ENCODE assay signal across 8 cellular contexts in the genomic region with DNA sequence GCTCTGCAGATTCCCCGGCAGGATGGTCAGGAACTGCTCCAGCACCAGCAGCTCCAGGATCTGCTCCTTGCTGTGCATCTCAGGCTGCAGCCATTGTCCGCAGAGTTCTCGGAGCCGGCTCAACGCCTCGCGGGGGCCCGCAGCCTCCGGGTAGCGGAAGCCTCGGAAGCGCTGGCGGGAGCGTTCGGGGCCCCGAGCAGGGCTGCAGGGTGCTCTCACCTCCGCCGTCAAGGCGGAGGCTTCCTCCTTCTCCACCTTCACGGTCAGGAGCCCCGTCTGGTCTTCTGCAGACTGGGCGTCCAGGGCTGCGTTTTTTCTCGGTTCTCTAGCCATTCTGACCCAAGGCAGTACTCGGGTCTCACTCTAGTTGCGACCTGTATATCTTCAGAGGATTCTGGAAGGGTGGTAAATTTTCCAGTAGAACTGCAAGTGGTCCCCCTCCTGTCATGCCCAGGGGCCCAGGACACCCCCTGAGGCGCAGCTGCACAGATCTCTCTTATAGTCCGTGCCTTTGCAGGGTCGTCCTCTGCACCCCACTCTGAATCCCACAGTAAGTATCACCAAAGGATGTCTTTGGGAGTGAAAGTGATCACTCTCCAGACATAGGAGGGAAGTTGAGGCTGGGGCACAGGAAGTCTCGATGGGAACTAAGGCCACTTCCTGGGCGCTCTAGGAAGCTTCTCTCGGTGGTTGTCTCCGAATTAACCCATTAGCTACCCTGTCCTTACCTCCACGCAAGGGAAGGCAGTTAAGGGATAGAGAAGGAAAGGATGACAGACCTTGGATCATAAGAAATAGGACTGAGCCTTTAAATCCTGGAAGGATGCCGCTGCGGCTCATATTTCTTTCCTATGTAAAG. TPM values are rescaled to one million over a fixed set of nuclear protein-coding genes. Genes with fewer than 3 reads are reported as not detected.
DNase-seq lines count a peak whose midpoint lies in the region; ATAC-seq and TF ChIP-seq lines count a peak whose summit lies in the region.

ZKSCAN4 (minus strand) TSS at position 622 of the 859 bp plus-strand sequence; CDS start at position 333, 289 bp downstream.

- peak within 1 kb of the TSS; percentile 85 to 93 (median 88) for H3K27ac Mint-ChIP-seq in CD14-positive monocyte

- H3K27me3 ChIP-seq in NT2/D1 (ENCODE audit: insufficient read depth, insufficient read length) = no peaks in the 10 kb centered on the region

- peaks cover 40% of the 10 kb centered on the region for H3K4me1 Mint-ChIP-seq in CD14-positive monocyte

- peak within 1 kb of the TSS; percentile 98 for H3K4me3 Mint-ChIP-seq in CD14-positive monocyte

- peak; percentile 78 for ATAC-seq in GM19397 (IDR thresholded peaks at IDR 0.05; ENCODE audit: unreplicated experiment)

- no peaks in the 10 kb centered on the region for H3K4me1 ChIP-seq in NT2/D1 (ENCODE audit: insufficient read depth, insufficient read length)

- H3K27me3 Mint-ChIP-seq in CD14-positive monocyte (ENCODE audit: low read depth in 3 of 3) = peaks cover 0 to 1% (median 0%) of the 10 kb centered on the region in 3 donors

- DNase-seq in CD14-positive monocyte (ENCODE audit: low spot score) (peak; percentile 66), HUDEP-2 (lab: John Stamatoyannopoulos, UW; ENCODE audit: unreplicated experiment in 76 of 76) (peak in 75 of 76 experiments; percentile 45 to 96 (median 81)), NT2/D1 (ENCODE audit: low read depth, low spot score) (peak; percentile 77), epidermal melanocyte (ENCODE audit: insufficient read length, low spot score) (peak; percentile 76), midbrain (lab: John Stamatoyannopoulos, UW) (peak; percentile 86)
- DNase-seq in activated CD8-positive, alpha-beta memory T cell treated with anti-CD3 and anti-CD28 coated beads, Interleukin-2, amount 50 U/mL, for 1 hour (ENCODE audit: extremely low read depth) = peak; percentile 26
- DNase-seq in stimulated activated CD8-positive, alpha-beta memory T cell treated with anti-CD3 and anti-CD28 coated beads, Interleukin-15, amount 100 ng/mL, for 4 hours (ENCODE audit: low read depth in 2 of 2) = peak; percentile 42 to 62

- H3K36me3 ChIP-seq in NT2/D1 (ENCODE audit: insufficient read depth, insufficient read length, low read length) = peaks cover 19% of the 10 kb centered on the region

- H3K9me3 Mint-ChIP-seq in CD14-positive monocyte = peaks cover 0 to 5% (median 0%) of the 10 kb centered on the region in 7 donors

- TF ChIP-seq CTCF in CD14-positive monocyte (IDR thresholded peaks at IDR 0.05) = no peak

- intact Hi-C loops in CD14-positive monocyte (cut with micrococcal nuclease) = loop anchor here (5.0 to 10.0 kb wide), 2 partner anchors 117 to 170 kb away; partner anchors contain the start of gene ZNF165 (in 1 of the 2)

- H3K36me3 Mint-ChIP-seq in CD14-positive monocyte = peaks cover 21 to 24% of the 10 kb centered on the region in 2 donors

- H3K9ac ChIP-seq in NT2/D1 (ENCODE audit: insufficient read length, low read depth) = peak within 1 kb of the TSS; percentile 84

- no peaks in the 10 kb centered on the region for H3K9me3 ChIP-seq in NT2/D1 (ENCODE audit: insufficient read depth, low read length)

- H3K4me3 ChIP-seq in NT2/D1 (ENCODE audit: insufficient read length, low read depth) = peak within 1 kb of the TSS; percentile 81

RNA-seq across cellular contexts. Expression of gene ZKSCAN4, which starts in this region (rescaled TPM):
- polyA plus RNA-seq in CD14-positive monocyte = 1 to 10 TPM; 1.5 to 1.6 TPM

Comparison
In these comparisons a context has a peak if more than half of its experiments do, and no peak if none do; other contexts are left out.
1. Peak in every context shown above with its lines: DNase-seq, ATAC-seq and H3K4me3 ChIP-seq.
2. DNase-seq: peak in every context shown above with its lines; median percentile 86 in midbrain; 81 in HUDEP-2; 77 in NT2/D1; 76 in epidermal melanocyte; 66 in CD14-positive monocyte; 52 in stimulated activated CD8-positive, alpha-beta memory T cell treated with anti-CD3 and anti-CD28 coated beads, Interleukin-15, amount 100 ng/mL, for 4 hours; 26 in activated CD8-positive, alpha-beta memory T cell treated with anti-CD3 and anti-CD28 coated beads, Interleukin-2, amount 50 U/mL, for 1 hour.